Comparison of ENCODE assay signal across 27 cellular contexts in genomic region chr9:129828969-129829368, GRCh38.
"Had no signal": no experiment of that assay in that cellular context is flagged by ENCODE, and none has a peak within 500 bp of the region (broad histone marks: within the 10 kb centered on the region; RNA-seq: fewer than 3 reads in every experiment).

No MANE protein-coding gene starts in this region.

- FAIRE-seq: colon, endometrium, endothelial cell of umbilical vein had no signal

- H3K4me3 Mint-ChIP-seq: activated naive CD4-positive, alpha-beta T cell treated with anti-CD3 and anti-CD28 coated beads, Interleukin-2, amount 10 ng/mL, durations not matched to agents 7 days and 5 days; activated T-cell treated with anti-CD3 and anti-CD28 coated beads, Interleukin-2, amount 50 U/mL, for 72 hours had no signal

- H3K27me3 Mint-ChIP-seq: activated naive CD4-positive, alpha-beta T cell treated with anti-CD3 and anti-CD28 coated beads, Interleukin-2, amount 10 ng/mL, durations not matched to agents 7 days and 5 days had no signal

- H3K27me3 ChIP-seq: adrenal gland, body of pancreas, esophagus squamous epithelium, gastroesophageal sphincter, heart right ventricle had no signal

- ATAC-seq: activated naive CD4-positive, alpha-beta T cell treated with anti-CD3 and anti-CD28 coated beads, Interleukin-2, amount 50 U/mL, for 72 hours; activated T-cell treated with anti-CD3 and anti-CD28 coated beads, Interleukin-2, amount 50 U/mL, for 72 hours; body of pancreas; gastroesophageal sphincter; heart right ventricle had no signal

- DNase-seq: activated CD4-positive, alpha-beta T cell treated with anti-CD3 and anti-CD28 coated beads for 48 hours; activated CD4-positive, alpha-beta T cell treated with anti-CD3 and anti-CD28 coated beads, Interleukin-2, amount 50 U/mL, for 1 hour; activated CD4-positive, alpha-beta T cell treated with anti-CD3 and anti-CD28 coated beads, Interleukin-2, amount 50 U/mL, for 48 hours; activated CD4-positive, CD25-positive, alpha-beta regulatory T cell; activated CD4-positive, CD25-positive, alpha-beta regulatory T cell treated with anti-CD3 and anti-CD28 coated beads, Interleukin-2, amount 50 U/mL, for 72 hours; activated gamma-delta T cell; activated naive CD4-positive, alpha-beta T cell; activated naive CD4-positive, alpha-beta T cell treated with anti-CD3 and anti-CD28 coated beads, Interleukin-2, amount 10 ng/mL, durations not matched to agents 7 days and 5 days; activated T-cell treated with anti-CD3 and anti-CD28 coated beads, Interleukin-2, amount 50 U/mL, for 72 hours; adrenal gland; amygdala; aorta; body of pancreas; caudate nucleus; cortex of kidney; dermis blood vessel endothelial cell; effector CD8-positive, alpha-beta T cell; esophagus squamous epithelium; foreskin melanocyte; heart right ventricle; T-helper 2 cell had no signal

- H3K27ac Mint-ChIP-seq: activated naive CD4-positive, alpha-beta T cell treated with anti-CD3 and anti-CD28 coated beads, Interleukin-2, amount 10 ng/mL, durations not matched to agents 7 days and 5 days; activated T-cell treated with anti-CD3 and anti-CD28 coated beads, Interleukin-2, amount 50 U/mL, for 72 hours had no signal

- H3K4me3 ChIP-seq: adrenal gland, body of pancreas, esophagus squamous epithelium, gastroesophageal sphincter, heart right ventricle had no signal

- H3K9me3 Mint-ChIP-seq: activated naive CD4-positive, alpha-beta T cell treated with anti-CD3 and anti-CD28 coated beads, Interleukin-2, amount 10 ng/mL, durations not matched to agents 7 days and 5 days; activated naive CD4-positive, alpha-beta T cell treated with anti-CD3 and anti-CD28 coated beads, Interleukin-2, amount 50 U/mL, for 72 hours; activated T-cell treated with anti-CD3 and anti-CD28 coated beads, Interleukin-2, amount 50 U/mL, for 72 hours had no signal

- H3K27ac ChIP-seq: adrenal gland, body of pancreas, epithelial cell of prostate, esophagus squamous epithelium, gastroesophageal sphincter, heart right ventricle had no signal

- H3K9me3 ChIP-seq: adrenal gland, body of pancreas, esophagus squamous epithelium, gastroesophageal sphincter, heart right ventricle had no signal
